Comparison of ENCODE assay signal across 1 cellular context in the genomic region with DNA sequence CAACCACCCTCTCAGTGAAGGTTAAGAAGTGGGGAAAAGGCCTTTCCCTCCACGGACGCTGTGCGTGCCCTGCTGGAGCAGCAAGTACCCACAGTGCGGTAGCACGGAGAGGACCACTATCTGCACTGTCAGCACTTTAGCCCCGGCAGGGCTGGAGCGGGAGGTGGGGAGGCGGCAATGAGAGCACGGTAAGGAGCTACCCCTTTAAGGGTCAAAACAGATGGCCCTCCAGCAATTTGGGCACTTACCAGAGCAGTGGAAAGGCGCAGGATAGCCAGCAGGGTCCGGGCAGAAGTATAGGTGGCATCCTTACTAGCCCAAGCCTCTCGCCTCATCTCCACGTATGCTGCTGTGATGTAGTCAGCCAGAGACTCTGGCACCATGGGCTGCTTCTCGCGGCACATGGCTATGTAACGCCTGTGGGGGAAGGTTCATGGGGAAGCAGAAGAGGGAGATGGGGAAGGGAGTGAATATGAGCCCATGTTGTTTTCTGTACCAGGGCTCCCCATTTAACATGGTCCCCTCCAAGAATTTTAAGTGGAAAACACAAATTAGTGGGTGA.
TF ChIP-seq lines count a peak whose summit lies in the region.

No MANE protein-coding gene starts in this region.

TF ChIP-seq in HEK293, 187 proteins besides CTCF, POLR2A, EP300 and RAD21 (continued from another document):
- TF ChIP-seq ZNF416 (tag by site-specific recombination; IDR thresholded peaks at IDR 0.05) (no peak), ZNF544 (tag by site-specific recombination; IDR thresholded peaks at IDR 0.05) (no peak), ZNF658 (tag by site-specific recombination; IDR thresholded peaks at IDR 0.05) (no peak), ZNF513 (tag by site-specific recombination; IDR thresholded peaks at IDR 0.05) (no peak), ZNF776 (tag by site-specific recombination; IDR thresholded peaks at IDR 0.05; ENCODE audit: borderline replicate concordance) (no peak), ZNF280D (tag by site-specific recombination; IDR thresholded peaks at IDR 0.05) (no peak), ZNF391 (tag by site-specific recombination; IDR thresholded peaks at IDR 0.05; ENCODE audit: borderline replicate concordance, low read depth) (no peak), ZNF677 (tag by site-specific recombination; IDR thresholded peaks at IDR 0.05) (no peak), ZNF510 (tag by site-specific recombination; IDR thresholded peaks at IDR 0.05; ENCODE audit: insufficient replicate concordance) (no peak), ZNF366 (tag by site-specific recombination; conservative IDR thresholded peaks at IDR 0.05) (0 out of 2 replicates have a peak, but pooled peaks have one; percentile 11), HOXA7 (CRISPR knock-in tag; IDR thresholded peaks at IDR 0.05; ENCODE audit: borderline replicate concordance) (no peak), ZNF239 (tag by site-specific recombination; IDR thresholded peaks at IDR 0.05) (no peak), ZBTB21 (tag by site-specific recombination; IDR thresholded peaks at IDR 0.05) (no peak), ZIC2 (tag by site-specific recombination; IDR thresholded peaks at IDR 0.05) (peak; percentile 26; the same call in 1 of the 2 replicates), KLF7 (tag by site-specific recombination; IDR thresholded peaks at IDR 0.05; ENCODE audit: borderline replicate concordance) (no peak), ZNF350 (tag by site-specific recombination; IDR thresholded peaks at IDR 0.05) (no peak), ZNF211 (tag by site-specific recombination; IDR thresholded peaks at IDR 0.05; ENCODE audit: low read depth) (no peak), ZNF660 (tag by site-specific recombination; IDR thresholded peaks at IDR 0.05) (0 out of 2 replicates have a peak, but pooled peaks have one; percentile 4), ZNF530 (tag by site-specific recombination; IDR thresholded peaks at IDR 0.05; ENCODE audit: low read depth) (no peak), IKZF3 (tag by site-specific recombination; IDR thresholded peaks at IDR 0.05) (no peak; the same call in 1 of the 2 replicates), ZBTB1 (tag by site-specific recombination; IDR thresholded peaks at IDR 0.05) (no peak), ZNF169 (tag by site-specific recombination; IDR thresholded peaks at IDR 0.05) (no peak)
- TF ChIP-seq, protein P1, sequence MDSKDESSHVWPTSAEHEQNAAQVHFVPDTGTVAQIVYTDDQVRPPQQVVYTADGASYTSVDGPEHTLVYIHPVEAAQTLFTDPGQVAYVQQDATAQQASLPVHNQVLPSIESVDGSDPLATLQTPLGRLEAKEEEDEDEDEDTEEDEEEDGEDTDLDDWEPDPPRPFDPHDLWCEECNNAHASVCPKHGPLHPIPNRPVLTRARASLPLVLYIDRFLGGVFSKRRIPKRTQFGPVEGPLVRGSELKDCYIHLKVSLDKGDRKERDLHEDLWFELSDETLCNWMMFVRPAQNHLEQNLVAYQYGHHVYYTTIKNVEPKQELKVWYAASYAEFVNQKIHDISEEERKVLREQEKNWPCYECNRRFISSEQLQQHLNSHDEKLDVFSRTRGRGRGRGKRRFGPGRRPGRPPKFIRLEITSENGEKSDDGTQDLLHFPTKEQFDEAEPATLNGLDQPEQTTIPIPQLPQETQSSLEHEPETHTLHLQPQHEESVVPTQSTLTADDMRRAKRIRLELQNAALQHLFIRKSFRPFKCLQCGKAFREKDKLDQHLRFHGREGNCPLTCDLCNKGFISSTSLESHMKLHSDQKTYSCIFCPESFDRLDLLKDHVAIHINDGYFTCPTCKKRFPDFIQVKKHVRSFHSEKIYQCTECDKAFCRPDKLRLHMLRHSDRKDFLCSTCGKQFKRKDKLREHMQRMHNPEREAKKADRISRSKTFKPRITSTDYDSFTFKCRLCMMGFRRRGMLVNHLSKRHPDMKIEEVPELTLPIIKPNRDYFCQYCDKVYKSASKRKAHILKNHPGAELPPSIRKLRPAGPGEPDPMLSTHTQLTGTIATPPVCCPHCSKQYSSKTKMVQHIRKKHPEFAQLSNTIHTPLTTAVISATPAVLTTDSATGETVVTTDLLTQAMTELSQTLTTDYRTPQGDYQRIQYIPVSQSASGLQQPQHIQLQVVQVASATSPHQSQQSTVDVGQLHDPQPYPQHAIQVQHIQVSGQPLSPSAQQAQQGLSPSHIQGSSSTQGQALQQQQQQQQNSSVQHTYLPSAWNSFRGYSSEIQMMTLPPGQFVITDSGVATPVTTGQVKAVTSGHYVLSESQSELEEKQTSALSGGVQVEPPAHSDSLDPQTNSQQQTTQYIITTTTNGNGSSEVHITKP (tag by site-specific recombination; IDR thresholded peaks at IDR 0.05): peak; percentile 42; the same call in 1 of the 2 replicates
- TF ChIP-seq, protein P2, sequence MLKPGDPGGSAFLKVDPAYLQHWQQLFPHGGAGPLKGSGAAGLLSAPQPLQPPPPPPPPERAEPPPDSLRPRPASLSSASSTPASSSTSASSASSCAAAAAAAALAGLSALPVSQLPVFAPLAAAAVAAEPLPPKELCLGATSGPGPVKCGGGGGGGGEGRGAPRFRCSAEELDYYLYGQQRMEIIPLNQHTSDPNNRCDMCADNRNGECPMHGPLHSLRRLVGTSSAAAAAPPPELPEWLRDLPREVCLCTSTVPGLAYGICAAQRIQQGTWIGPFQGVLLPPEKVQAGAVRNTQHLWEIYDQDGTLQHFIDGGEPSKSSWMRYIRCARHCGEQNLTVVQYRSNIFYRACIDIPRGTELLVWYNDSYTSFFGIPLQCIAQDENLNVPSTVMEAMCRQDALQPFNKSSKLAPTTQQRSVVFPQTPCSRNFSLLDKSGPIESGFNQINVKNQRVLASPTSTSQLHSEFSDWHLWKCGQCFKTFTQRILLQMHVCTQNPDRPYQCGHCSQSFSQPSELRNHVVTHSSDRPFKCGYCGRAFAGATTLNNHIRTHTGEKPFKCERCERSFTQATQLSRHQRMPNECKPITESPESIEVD (tag by site-specific recombination; IDR thresholded peaks at IDR 0.05): no peak
